Comparison of ENCODE assay signal across 8 cellular contexts in the genomic region with DNA sequence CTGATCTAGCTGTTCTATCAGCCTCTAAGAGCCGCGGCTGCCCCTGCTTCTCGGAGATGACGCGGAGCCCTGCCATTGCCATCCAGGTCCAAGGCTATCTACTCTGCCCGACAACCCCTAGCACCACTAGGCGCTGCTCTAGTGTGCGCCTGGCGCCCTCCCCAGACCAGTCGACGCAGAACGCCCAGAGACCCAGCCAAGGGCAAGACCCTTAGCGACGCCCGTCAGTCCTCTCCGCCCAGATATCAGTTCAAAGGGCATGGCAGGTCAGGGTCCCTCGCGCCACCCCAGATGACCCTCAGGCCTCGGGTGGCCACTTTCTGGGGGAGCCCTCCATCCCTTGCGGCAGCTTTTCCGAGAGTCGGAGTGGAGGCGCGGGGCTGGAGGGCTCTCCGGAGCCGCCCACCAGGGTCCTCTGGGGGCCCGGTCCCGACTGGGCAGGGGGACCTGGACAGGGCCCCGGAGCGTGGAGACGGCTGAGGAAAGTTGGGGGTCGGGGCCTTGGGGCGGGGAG. TPM values are rescaled to one million over a fixed set of nuclear protein-coding genes. Genes with fewer than 3 reads are reported as not detected.
A peak's percentile ranks its signal among the peaks of the same experiment; 100 is the strongest.
DNase-seq lines count a peak whose midpoint lies in the region; ATAC-seq and TF ChIP-seq lines count a peak whose summit lies in the region.

No MANE protein-coding gene starts in this region.

- H3K9me3 ChIP-seq in Karpas-422 (ENCODE audit: low read length), result no peaks in the 10 kb centered on the region
- H3K9me3 ChIP-seq in heart left ventricle, result no peaks in the 10 kb centered on the region

- no peak overlapping the region for H3K9ac ChIP-seq in Karpas-422 (ENCODE audit: low read length)

- H3K9me2 ChIP-seq in Karpas-422 (replicated peaks; ENCODE audit: insufficient read depth, low read length), result no peaks in the 10 kb centered on the region

- H2AFZ ChIP-seq in Karpas-422 (ENCODE audit: low read length), result no peak overlapping the region

- no peaks in the 10 kb centered on the region for H3K27me3 ChIP-seq in Karpas-422 (ENCODE audit: low read length)
- peaks cover 0 to 50% (median 4%) of the 10 kb centered on the region in 9 donors for H3K27me3 ChIP-seq in heart left ventricle

- H3K9me3 Mint-ChIP-seq in osteocyte (ENCODE audit: unreplicated experiment), result no peaks in the 10 kb centered on the region
- peaks cover 0 to 15% (median 0%) of the 10 kb centered on the region in 6 donors for H3K9me3 Mint-ChIP-seq in immature natural killer cell

- H3K36me3 Mint-ChIP-seq in osteocyte (ENCODE audit: unreplicated experiment), result no peaks in the 10 kb centered on the region
- H3K36me3 Mint-ChIP-seq in immature natural killer cell, result no peaks in the 10 kb centered on the region

- H3K27me3 Mint-ChIP-seq in osteocyte (ENCODE audit: unreplicated experiment) (peaks cover 5% of the 10 kb centered on the region), immature natural killer cell (ENCODE audit: low read depth in 3 of 3) (peaks cover 9 to 11% (median 11%) of the 10 kb centered on the region in 3 donors)

- H3K4me1 Mint-ChIP-seq in osteocyte (ENCODE audit: unreplicated experiment) (peaks cover 30% of the 10 kb centered on the region), immature natural killer cell (no peaks in the 10 kb centered on the region)

- peak; percentile 18 for DNase-seq in EH (ENCODE audit: low read depth)
- peak; percentile 40 for DNase-seq in Karpas-422
- DNase-seq in SK-N-DZ (ENCODE audit: low spot score), result peak; percentile 30
- peak; percentile 47 to 83 (median 78) for DNase-seq in heart left ventricle
- peak; percentile 87 for DNase-seq in osteocyte (ENCODE audit: extremely low spot score, unreplicated experiment)
- DNase-seq in immature natural killer cell, result no peak
- DNase-seq in stimulated activated CD4-positive, alpha-beta T cell treated with anti-CD3 and anti-CD28 coated beads, Interleukin-1b, Interleukin-23, amount 100 ng/mL, for 48 hours, result no peak

- ATAC-seq in heart left ventricle (peak; percentile 89 to 94 (median 94)), GM21717 (IDR thresholded peaks at IDR 0.05; ENCODE audit: unreplicated experiment) (no peak)

- peak overlapping the region; percentile 44 for H3K4me2 ChIP-seq in Karpas-422 (ENCODE audit: low read depth, low read length, poor library complexity, severe bottlenecking)

- no peaks in the 10 kb centered on the region for H3K79me2 ChIP-seq in Karpas-422 (ENCODE audit: low read length)

- peaks cover 2% of the 10 kb centered on the region; the same call in 1 of the 2 replicates for H3K4me1 ChIP-seq in Karpas-422 (ENCODE audit: low read length)
- peaks cover 0 to 27% (median 12%) of the 10 kb centered on the region in 12 donors for H3K4me1 ChIP-seq in heart left ventricle

- WGBS in heart left ventricle, 4 donors, result 2 to 3% (median 2%) methylated on average over 16 to 33 of the region's 33 CpGs

- intact Hi-C loops in heart left ventricle (cut with DNase I), result loop anchor here in 9 of 10 donors (1.0 to 10.0 kb wide), 16 partner anchors 43 to 928 kb away; no protein-coding TSS in a partner anchor

- H3K4me3 Mint-ChIP-seq in osteocyte (ENCODE audit: unreplicated experiment), result peak overlapping the region; percentile 78
- peak overlapping the region in 1 of 5 donors; percentile 23 for H3K4me3 Mint-ChIP-seq in immature natural killer cell

- H3K27ac ChIP-seq in Karpas-422 (ENCODE audit: low read length), result no peak overlapping the region
- H3K27ac ChIP-seq in heart left ventricle, result peak overlapping the region in 3 of 12 donors; percentile 22 to 37 (median 29)

- no peaks in the 10 kb centered on the region for H3K36me3 ChIP-seq in Karpas-422 (ENCODE audit: insufficient read depth, low read length)
- no peaks in the 10 kb centered on the region for H3K36me3 ChIP-seq in heart left ventricle

- H3K27ac Mint-ChIP-seq in osteocyte (ENCODE audit: unreplicated experiment), result no peak overlapping the region
- H3K27ac Mint-ChIP-seq in immature natural killer cell, result no peak overlapping the region

- peak overlapping the region; percentile 57; the same call in 1 of the 2 replicates for H3K4me3 ChIP-seq in Karpas-422 (ENCODE audit: low read length)
- peak overlapping the region; percentile 39 to 76 (median 56) for H3K4me3 ChIP-seq in heart left ventricle

- no peaks in the 10 kb centered on the region for H4K20me1 ChIP-seq in Karpas-422 (ENCODE audit: insufficient read depth, low read depth, low read length)

- no peak for TF ChIP-seq POLR2A in heart left ventricle (IDR thresholded peaks at IDR 0.05)

- TF ChIP-seq CTCF in heart left ventricle (IDR thresholded peaks at IDR 0.05) (peak in 11 of 12 donors; percentile 19 to 61 (median 47)), osteocyte (IDR thresholded peaks at IDR 0.05) (peak; percentile 76)

RNA-seq across cellular contexts. Expression of a gene that starts 0.4 kb away (rescaled TPM):
- total RNA-seq in Karpas-422 (2014; rRNA removed; shearing (Covaris generic); ENCODE audit: low replicate concordance), result not detected in 2 replicates
- polyA plus RNA-seq in SK-N-DZ (2014; cell fraction: cytosol; rRNA removed), result 0.06 and 0.17 TPM in 2 replicates
- polyA plus RNA-seq in SK-N-DZ (2014; cell fraction: nucleus; rRNA removed), result 0.06 and 0.61 TPM in 2 replicates
- total RNA-seq in heart left ventricle (1 to 10 TPM; 2.0 to 7.6 (median 3.9) TPM), osteocyte (143 and 161 TPM in 2 replicates)
- polyA plus RNA-seq in heart left ventricle (under 1 TPM; 0.69 to 0.85 TPM), immature natural killer cell (not detected)

Comparison
In these comparisons a context has a peak if more than half of its experiments do, and no peak if none do; other contexts are left out.
1. DNase-seq: peak in EH (single experiment), Karpas-422 (single experiment), SK-N-DZ (single experiment), heart left ventricle (5 of 5) and osteocyte (single experiment); none in immature natural killer cell (0 of 3) and stimulated activated CD4-positive, alpha-beta T cell treated with anti-CD3 and anti-CD28 coated beads, Interleukin-1b, Interleukin-23, amount 100 ng/mL, for 48 hours (single experiment).
2. RNA of a gene that starts 0.4 kb away (total RNA-seq): 143 to 161 TPM in osteocyte; 2.0 to 7.6 TPM in heart left ventricle and not detected in Karpas-422; every median in the first group is over 10 times any median in the second.